24 cellular contexts compared by ENCODE assay signal in genomic region chr1:156883919-156884318, GRCh38. TPM values are rescaled to one million over a fixed set of nuclear protein-coding genes. Genes with fewer than 3 reads are reported as not detected.
"Had no signal": no experiment of that assay in that cellular context is flagged by ENCODE, and none has a peak within 500 bp of the region (broad histone marks: within the 10 kb centered on the region; RNA-seq: fewer than 3 reads in every experiment).

No MANE protein-coding gene starts in this region.

- H3K9me3 Mint-ChIP-seq: IgD-negative memory B cell had no signal

- H3K4me3 Mint-ChIP-seq: IgD-negative memory B cell had no signal

- H3K27ac ChIP-seq: HL-60 had no signal

- DNase-seq: KBM-7, MV-4-11, NCI-H1048, NCI-H1105, NCI-H1417, NCI-H1436 treated with DMSO at 0.1 percent for 48 hours, NCI-H1694, NCI-H187 treated with DMSO at 0.1 percent for 48 hours, NCI-H2029 treated with DMSO at 0.1 percent for 48 hours, NCI-H2171 treated with DMSO at 0.1 percent for 48 hours, NCI-H345, NCI-H524, NCI-H526 treated with DMSO at 0.1 percent for 48 hours, NCI-H774, RPMI8226, SHP77, T-helper 1 cell had no signal

- ATAC-seq: SK-N-SH treated with all-trans-retinoic acid at 6 μM for 48 hours had no signal

RNA-seq across cellular contexts. Expression of gene PEAR1, which starts 9.6 kb away (rescaled TPM):
- total RNA-seq: SK-MEL-5 had no signal

RNA-seq across cellular contexts. Expression of gene NTRK1, which starts 23.3 kb away (rescaled TPM):
- total RNA-seq: LHCN-M2 had no signal

RNA-seq across cellular contexts. Expression of gene INSRR, which starts 25.0 kb away (rescaled TPM):
- total RNA-seq: LHCN-M2, MCF 10A, SK-MEL-5 had no signal

RNA-seq across cellular contexts. Expression of gene LRRC71, which starts 36.5 kb away (rescaled TPM):
- total RNA-seq: LHCN-M2, MCF 10A, NCI-H460, SK-MEL-5 had no signal
